In genomic region chr16:35302859-35303258, GRCh38 we compare ENCODE assay signal across 20 cellular contexts.
"Had no signal": no experiment of that assay in that cellular context is flagged by ENCODE, and none has a peak within 500 bp of the region (broad histone marks: within the 10 kb centered on the region; RNA-seq: fewer than 3 reads in every experiment).

No MANE protein-coding gene starts in this region.

- ATAC-seq: gastrocnemius medialis; heart right ventricle; left cardiac atrium; left lung; left ventricle myocardium superior; lower lobe of right lung; mucosa of descending colon; naive thymus-derived CD8-positive, alpha-beta T cell had no signal

- H3K4me3 ChIP-seq: coronary artery, dorsolateral prefrontal cortex, esophagus squamous epithelium, gastrocnemius medialis, heart right ventricle, left lung, lower lobe of right lung, mucosa of descending colon had no signal

- DNase-seq: dermis blood vessel endothelial cell; dorsolateral prefrontal cortex; effector CD4-positive, alpha-beta T cell; effector memory CD4-positive, alpha-beta T cell; esophagus squamous epithelium; foreskin fibroblast; foreskin melanocyte; gastrocnemius medialis; glutamatergic neuron; heart right ventricle; hippocampal formation; left cardiac atrium; left lung; left ventricle myocardium superior; lower lobe of right lung; mesenchymal stem cell; mucosa of descending colon; naive B cell; naive thymus-derived CD8-positive, alpha-beta T cell had no signal

- H3K27ac ChIP-seq: coronary artery, dorsolateral prefrontal cortex, esophagus squamous epithelium, gastrocnemius medialis, heart right ventricle, left lung, lower lobe of right lung had no signal
